ENCODE assay signal across 18 cellular contexts in the genomic region with DNA sequence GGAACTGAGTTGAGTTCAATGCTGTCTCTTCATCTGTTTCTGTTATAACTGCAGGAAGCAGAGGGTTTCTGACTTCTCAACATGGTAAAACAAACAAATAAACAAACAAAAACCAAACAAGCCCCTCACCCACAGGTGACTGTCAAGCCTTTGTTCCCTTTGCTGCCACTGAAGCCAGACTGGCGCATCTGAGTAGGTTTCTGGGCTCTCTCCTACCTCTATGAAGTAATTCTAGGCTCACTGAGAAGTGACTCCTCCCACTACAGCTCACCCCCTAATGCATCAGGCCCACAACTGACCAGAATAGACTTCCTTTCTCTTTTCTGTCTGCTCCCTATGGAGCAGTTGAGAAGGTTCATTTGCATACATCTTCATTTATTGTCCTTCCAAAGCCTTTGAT.
A peak's percentile ranks its signal among the peaks of the same experiment; 100 is the strongest.
DNase-seq lines count a peak whose midpoint lies in the region; ATAC-seq and TF ChIP-seq lines count a peak whose summit lies in the region.
"Had no signal": no experiment of that assay in that cellular context is flagged by ENCODE, and none has a peak within 500 bp of the region (broad histone marks: within the 10 kb centered on the region; RNA-seq: fewer than 3 reads in every experiment).

No MANE protein-coding gene starts in this region.

- no peak overlapping the region for H3K4me3 ChIP-seq in fibroblast of mammary gland (ENCODE audit: control insufficient read depth, low read depth, low read length)
- H3K4me3 ChIP-seq: esophagus muscularis mucosa, ovary had no signal

- no peaks in the 10 kb centered on the region for H3K36me3 Mint-ChIP-seq in activated naive CD4-positive, alpha-beta T cell treated with anti-CD3 and anti-CD28 coated beads, Interleukin-2, amount 50 U/mL, for 72 hours

- no peak for ATAC-seq in activated naive CD4-positive, alpha-beta T cell treated with anti-CD3 and anti-CD28 coated beads, Interleukin-2, amount 50 U/mL, for 72 hours
- ATAC-seq in GM21423 (IDR thresholded peaks at IDR 0.05; ENCODE audit: unreplicated experiment), result no peak

- no peak overlapping the region for H3K27ac Mint-ChIP-seq in activated naive CD4-positive, alpha-beta T cell treated with anti-CD3 and anti-CD28 coated beads, Interleukin-2, amount 50 U/mL, for 72 hours
- H3K27ac Mint-ChIP-seq: T-helper 1 cell treated with Interleukin-12 subunit alpha and Interleukin-12 subunit beta and Interleukin-4 antibody, amounts not matched to agents 30 μg/mL and 1 μg/mL, for 36 hours had no signal

- DNase-seq in NCI-H748 (lab: John Stamatoyannopoulos, UW; ENCODE audit: unreplicated experiment) (peak; percentile 29), NCI-H748 treated with DMSO at 0.1 percent for 48 hours (lab: John Stamatoyannopoulos, UW) (no peak), M059J (ENCODE audit: low read depth) (peak; percentile 30), fibroblast of mammary gland (ENCODE audit: low read depth) (no peak), retina (peak; percentile 0), NCI-H2107 (lab: John Stamatoyannopoulos, UW) (no peak)
- DNase-seq in activated naive CD4-positive, alpha-beta T cell treated with anti-CD3 and anti-CD28 coated beads, Interleukin-2, amount 50 U/mL, for 72 hours (ENCODE audit: low spot score in 2 of 2), result no peak
- DNase-seq: activated CD4-positive, alpha-beta T cell treated with anti-CD3 and anti-CD28 coated beads for 1 hour; activated T-cell treated with anti-CD3 and anti-CD28 coated beads for 4 hours; cortex of kidney; NCI-H146; NCI-H524; ovary; stimulated activated CD4-positive, alpha-beta T cell treated with anti-CD3 and anti-CD28 coated beads, Interleukin-12 subunit alpha, Interleukin-12 subunit beta, amount 100 ng/mL, for 4 hours; substantia nigra had no signal

- no peaks in the 10 kb centered on the region for H3K9me3 Mint-ChIP-seq in activated naive CD4-positive, alpha-beta T cell treated with anti-CD3 and anti-CD28 coated beads, Interleukin-2, amount 50 U/mL, for 72 hours
- H3K9me3 Mint-ChIP-seq: T-helper 1 cell treated with Interleukin-12 subunit alpha and Interleukin-12 subunit beta and Interleukin-4 antibody, amounts not matched to agents 30 μg/mL and 1 μg/mL, for 36 hours had no signal

- TF ChIP-seq CTCF in fibroblast of mammary gland (conservative IDR thresholded peaks at IDR 0.05; ENCODE audit: control insufficient read depth, insufficient read depth, low read depth, low read length), result peak; percentile 9

Comparison
In these comparisons a context has a peak if more than half of its experiments do, and no peak if none do; other contexts are left out.
1. DNase-seq: peak in NCI-H748 (single experiment), M059J (single experiment) and retina (single experiment); none in NCI-H748 treated with DMSO at 0.1 percent for 48 hours (single experiment), fibroblast of mammary gland (single experiment), activated naive CD4-positive, alpha-beta T cell treated with anti-CD3 and anti-CD28 coated beads, Interleukin-2, amount 50 U/mL, for 72 hours (0 of 2) and NCI-H2107 (single experiment).